Comparison of ENCODE assay signal across 8 cellular contexts in the genomic region with DNA sequence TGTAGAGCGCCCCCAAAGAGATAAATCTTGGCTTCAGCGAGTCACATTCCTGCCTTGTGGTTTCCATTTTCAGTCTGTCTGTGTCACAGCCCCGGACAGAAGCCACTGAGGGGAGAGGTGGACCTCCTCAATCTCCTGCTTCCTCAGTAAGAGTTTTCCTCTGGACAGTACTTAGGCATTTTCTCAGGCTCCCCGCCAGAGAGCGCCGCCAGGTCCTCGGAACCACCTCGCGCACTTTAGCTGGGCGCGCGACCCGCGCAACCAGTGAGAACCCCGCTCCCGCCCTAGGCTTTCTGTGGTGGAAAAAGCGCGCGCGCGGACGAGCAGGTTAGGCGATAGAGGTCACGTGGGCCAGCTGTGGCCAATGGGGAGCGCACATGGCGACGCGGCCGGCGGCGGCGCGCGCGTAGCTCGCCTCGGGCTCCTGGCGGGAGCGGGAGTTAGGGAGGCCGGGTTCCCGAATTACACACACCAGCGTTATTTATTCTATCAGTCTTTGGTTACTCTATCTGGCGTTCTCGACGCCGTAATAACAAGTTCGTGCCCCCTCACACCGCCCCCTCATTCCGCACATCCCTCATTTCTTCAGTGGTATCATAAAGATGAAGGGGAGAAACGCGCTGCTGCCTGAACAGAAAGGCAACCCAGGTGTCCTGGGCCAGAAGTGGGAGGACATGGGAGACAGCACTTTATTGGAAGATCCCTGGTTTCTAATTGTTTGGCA. TPM values are rescaled to one million over a fixed set of nuclear protein-coding genes. Genes with fewer than 3 reads are reported as not detected.
DNase-seq lines count a peak whose midpoint lies in the region; ATAC-seq and FAIRE-seq lines count a peak whose summit lies in the region.

No MANE protein-coding gene starts in this region.

- peak overlapping the region; percentile 83 for H3K4me3 Mint-ChIP-seq in activated CD4-positive, alpha-beta T cell treated with anti-CD3 and anti-CD28 coated beads for 36 hours

- no peaks in the 10 kb centered on the region for H3K9me3 ChIP-seq in BLaER1 treated with 17β-estradiol and CSF1 and Interleukin-3, amounts not matched to agents 10 nM and 100 nM (replicated peaks in 1 of 11)

- DNase-seq in GM19239 (ENCODE audit: insufficient read length, low spot score) (peak; percentile 90), NCI-H510A treated with DMSO at 0.1 percent for 48 hours (lab: John Stamatoyannopoulos, UW) (peak; percentile 99)
- DNase-seq in activated CD4-positive, alpha-beta T cell treated with anti-CD3 and anti-CD28 coated beads for 36 hours = peak; percentile 99
- peak; percentile 92 to 99 (median 97) for DNase-seq in stimulated activated CD4-positive, alpha-beta T cell treated with anti-CD3 and anti-CD28 coated beads, Interleukin-1b, Interleukin-23, amount 100 ng/mL, for 24 hours (ENCODE audit: low read depth in 4 of 4, low spot score in 1 of 4)

- H3K9ac ChIP-seq in BLaER1 treated with 17β-estradiol and CSF1 and Interleukin-3, amounts not matched to agents 10 nM and 100 nM = peak overlapping the region; percentile 66 to 81 (median 78)

- CTCF ChIA-PET in activated CD4-positive, alpha-beta T cell treated with anti-CD3 and anti-CD28 coated beads for 36 hours (lab: Charles Lee) = interaction anchor here (0.6 to 1.6 kb wide), 16 partner anchors 12 to 787 kb away, joined by 3 to 9 read pairs (median 4); no protein-coding TSS in a partner anchor

- H3K4me2 ChIP-seq in BLaER1 treated with 17β-estradiol and CSF1 and Interleukin-3, amounts not matched to agents 10 nM and 100 nM = peak overlapping the region; percentile 69 to 86 (median 81)

- no peaks in the 10 kb centered on the region for H3K36me3 Mint-ChIP-seq in activated CD4-positive, alpha-beta T cell treated with anti-CD3 and anti-CD28 coated beads for 36 hours (ENCODE audit: low read depth)

- peak; percentile 96 for FAIRE-seq in GM19239 (lab: Jason Lieb, UNC)

- H3K4me1 Mint-ChIP-seq in activated CD4-positive, alpha-beta T cell treated with anti-CD3 and anti-CD28 coated beads for 36 hours = peaks cover 17% of the 10 kb centered on the region

- H3K36me3 ChIP-seq in BLaER1 treated with 17β-estradiol and CSF1 and Interleukin-3, amounts not matched to agents 10 nM and 100 nM = no peaks in the 10 kb centered on the region

- no peaks in the 10 kb centered on the region for H4K20me1 ChIP-seq in BLaER1 treated with 17β-estradiol and CSF1 and Interleukin-3, amounts not matched to agents 10 nM and 100 nM

- POLR2A ChIA-PET in activated CD4-positive, alpha-beta T cell treated with anti-CD3 and anti-CD28 coated beads for 36 hours (lab: Charles Lee) = interaction anchor here (0.6 to 1.1 kb wide), 6 partner anchors 11 to 351 kb away, joined by 3 read pairs; no protein-coding TSS in a partner anchor

- H3K4me1 ChIP-seq in BLaER1 treated with 17β-estradiol and CSF1 and Interleukin-3, amounts not matched to agents 10 nM and 100 nM = peaks cover 8 to 20% (median 15%) of the 10 kb centered on the region in 10 experiments; a peak in 19 of 20 replicates

- intact Hi-C loops in activated CD4-positive, alpha-beta T cell treated with anti-CD3 and anti-CD28 coated beads for 36 hours (cut with DNase I, micrococcal nuclease) = loop anchor here (1.0 to 5.0 kb wide), 8 partner anchors 18 to 396 kb away; a partner anchor contains a TSS

- H3K9me3 Mint-ChIP-seq in activated CD4-positive, alpha-beta T cell treated with anti-CD3 and anti-CD28 coated beads for 36 hours (ENCODE audit: low read depth) = no peaks in the 10 kb centered on the region

- H3K27ac ChIP-seq in BLaER1 treated with 17β-estradiol and CSF1 and Interleukin-3, amounts not matched to agents 10 nM and 100 nM = peak overlapping the region in 10 of 11 experiments; percentile 46 to 76 (median 65); a peak in 18 of 22 replicates
- H3K27ac ChIP-seq in cingulate gyrus (ENCODE audit: low read depth, low read length) = peak overlapping the region; percentile 72
- peak overlapping the region; percentile 84 for H3K27ac ChIP-seq in layer of hippocampus (ENCODE audit: low read depth, low read length)

- peak; percentile 93 for ATAC-seq in HG03442 (IDR thresholded peaks at IDR 0.05; ENCODE audit: unreplicated experiment)
- ATAC-seq in activated CD4-positive, alpha-beta T cell treated with anti-CD3 and anti-CD28 coated beads for 36 hours = peak; percentile 97

- peak overlapping the region; percentile 52 to 71 (median 62) for H3K4me3 ChIP-seq in BLaER1 treated with 17β-estradiol and CSF1 and Interleukin-3, amounts not matched to agents 10 nM and 100 nM

- H3K27ac Mint-ChIP-seq in activated CD4-positive, alpha-beta T cell treated with anti-CD3 and anti-CD28 coated beads for 36 hours = peak overlapping the region; percentile 92

- no peaks in the 10 kb centered on the region for H3K27me3 ChIP-seq in BLaER1 treated with 17β-estradiol and CSF1 and Interleukin-3, amounts not matched to agents 10 nM and 100 nM
- H3K27me3 ChIP-seq in layer of hippocampus (ENCODE audit: control insufficient read depth, insufficient read depth, low read length) = no peaks in the 10 kb centered on the region

- H3K27me3 Mint-ChIP-seq in activated CD4-positive, alpha-beta T cell treated with anti-CD3 and anti-CD28 coated beads for 36 hours = no peaks in the 10 kb centered on the region

RNA-seq across cellular contexts. Expression of a gene that starts 19.4 kb away (rescaled TPM):
- under 1 TPM; 0.11 to 0.14 TPM for total RNA-seq in activated CD4-positive, alpha-beta T cell treated with anti-CD3 and anti-CD28 coated beads for 36 hours

RNA-seq across cellular contexts. Expression of a gene that starts 19.5 kb away (rescaled TPM):
- 10 to 100 TPM; 46.5 to 50.6 TPM for total RNA-seq in activated CD4-positive, alpha-beta T cell treated with anti-CD3 and anti-CD28 coated beads for 36 hours

RNA-seq across cellular contexts. Expression of a gene that starts 35.8 kb away (rescaled TPM):
- total RNA-seq in activated CD4-positive, alpha-beta T cell treated with anti-CD3 and anti-CD28 coated beads for 36 hours = 1 to 10 TPM; 2.4 to 2.5 TPM

Comparison
In these comparisons a context has a peak if more than half of its experiments do, and no peak if none do; other contexts are left out.
1. Peak in every context shown above with its lines: DNase-seq, ATAC-seq, H3K4me3 ChIP-seq and H3K27ac ChIP-seq.